In genomic region chr19:46849610-46850009, GRCh38 we compare ENCODE assay signal across 8 cellular contexts. TPM values are rescaled to one million over a fixed set of nuclear protein-coding genes. Genes with fewer than 3 reads are reported as not detected.
A peak's percentile ranks its signal among the peaks of the same experiment; 100 is the strongest.
DNase-seq lines count a peak whose midpoint lies in the region; ATAC-seq, FAIRE-seq and TF ChIP-seq lines count a peak whose summit lies in the region.

No MANE protein-coding gene starts in this region.

- WGBS in HepG2 (ENCODE audit: low lambda C conversion rate): 34% methylated on average over 5 of the region's 5 CpGs
- 25 to 28% methylated on average over 5 of the region's 5 CpGs for WGBS in tibial nerve, 2 donors

- POLR2A ChIA-PET in HepG2 (lab: Yijun Ruan, JAX): interaction anchor here (1.4 kb wide), 1 partner anchor 41 kb away, joined by 3 read pairs; no protein-coding TSS in a partner anchor

- H3K27me3 ChIP-seq in adipocyte (replicated peaks; ENCODE audit: control insufficient read depth, insufficient read depth, low read length): no peaks in the 10 kb centered on the region
- H3K27me3 ChIP-seq in HepG2 (ENCODE audit: control insufficient read depth in 1 of 2, insufficient read depth in 2 of 2, low read length in 2 of 2): no peaks in the 10 kb centered on the region; a peak in 1 of 5 replicates
- H3K27me3 ChIP-seq in tibial nerve: no peaks in the 10 kb centered on the region

- peaks cover 13% of the 10 kb centered on the region for H3K79me2 ChIP-seq in HepG2 (ENCODE audit: insufficient read depth, low read length)

- peak overlapping the region; percentile 95 for H3K4me3 ChIP-seq in adipocyte (ENCODE audit: low read length)
- H3K4me3 ChIP-seq in HepG2 (replicated peaks in 1 of 3; ENCODE audit: insufficient read depth in 1 of 3, low read depth in 2 of 3, low read length in 3 of 3): peak overlapping the region; percentile 73 to 88 (median 85)
- H3K4me3 ChIP-seq in tibial nerve: peak overlapping the region; percentile 68 to 98 (median 78)

- no peak for ATAC-seq in activated T-cell treated with anti-CD3 and anti-CD28 coated beads, Interleukin-2, amount 50 U/mL, for 72 hours (replicated peaks in 1 of 2)
- no peak for ATAC-seq in HepG2
- ATAC-seq in HG02623 (IDR thresholded peaks at IDR 0.05; ENCODE audit: unreplicated experiment): no peak

- H3K27me3 Mint-ChIP-seq in activated T-cell treated with anti-CD3 and anti-CD28 coated beads, Interleukin-2, amount 50 U/mL, for 72 hours (ENCODE audit: low read depth): no peaks in the 10 kb centered on the region

- H3K4me3 Mint-ChIP-seq in activated T-cell treated with anti-CD3 and anti-CD28 coated beads, Interleukin-2, amount 50 U/mL, for 72 hours: peak overlapping the region; percentile 85 to 92

- BruUV-seq in HepG2 (replicated peaks; lab: Mats Ljungman, UMichigan): no TSS peak

- H3K9ac ChIP-seq in adipocyte (ENCODE audit: low read length): peak overlapping the region; percentile 95
- H3K9ac ChIP-seq in HepG2 (ENCODE audit: insufficient read depth, low read depth, low read length): peak overlapping the region; percentile 86

- intact Hi-C loops in HepG2 (cut with micrococcal nuclease; ENCODE audit: unreplicated experiment): no loop called here

- DNase-seq in activated T-cell treated with anti-CD3 and anti-CD28 coated beads, Interleukin-2, amount 50 U/mL, for 72 hours: no peak
- no peak for DNase-seq in activated T-cell treated with anti-CD3 and anti-CD28 coated beads, Interleukin-2, amount 50 U/mL, for 1 hour
- peak; percentile 46 for DNase-seq in adipocyte (ENCODE audit: low read depth)
- no peak for DNase-seq in HepG2 (ENCODE audit: low spot score)
- DNase-seq in tibial nerve (ENCODE audit: low spot score in 2 of 2): no peak
- no peak for DNase-seq in Kasumi-1 (lab: John Stamatoyannopoulos, UW)
- DNase-seq in activated gamma-delta T cell (lab: John Stamatoyannopoulos, UW): no peak

- H3K4me1 ChIP-seq in adipocyte (ENCODE audit: control insufficient read depth, insufficient read depth, low read length): peaks cover 8% of the 10 kb centered on the region
- peaks cover 48% of the 10 kb centered on the region for H3K4me1 ChIP-seq in HepG2 (ENCODE audit: insufficient read depth, low read length)
- peaks cover 0 to 29% (median 11%) of the 10 kb centered on the region in 4 donors for H3K4me1 ChIP-seq in tibial nerve

- peak overlapping the region; percentile 41 for H3K27ac Mint-ChIP-seq in activated T-cell treated with anti-CD3 and anti-CD28 coated beads, Interleukin-2, amount 50 U/mL, for 72 hours

- in situ Hi-C loops in HepG2 (cut with HindIII; ENCODE audit: extremely low pct_ligation_motif_present, low pct_unique_long_range_greater_than_20kb): no loop called here

- TF ChIP-seq POLR2A in HepG2 (IDR thresholded peaks at IDR 0.05; ENCODE audit: insufficient read depth in 1 of 2, low read depth in 2 of 2, low read length in 2 of 2) (no peak), tibial nerve (IDR thresholded peaks at IDR 0.05) (no peak)

- peaks cover 22% of the 10 kb centered on the region for H3K4me1 Mint-ChIP-seq in activated T-cell treated with anti-CD3 and anti-CD28 coated beads, Interleukin-2, amount 50 U/mL, for 72 hours (ENCODE audit: low read depth)

- H3K36me3 ChIP-seq in adipocyte (ENCODE audit: control insufficient read depth, insufficient read depth, low read length, severe bottlenecking) (peaks cover 16% of the 10 kb centered on the region), HepG2 (replicated peaks in 1 of 2; ENCODE audit: control insufficient read depth in 1 of 2, insufficient read depth in 2 of 2, low read length in 2 of 2) (peaks cover 0 to 9% of the 10 kb centered on the region in 2 experiments; a peak in 2 of 5 replicates), tibial nerve (peaks cover 0 to 23% (median 0%) of the 10 kb centered on the region in 3 donors)

- H3K9me3 Mint-ChIP-seq in activated T-cell treated with anti-CD3 and anti-CD28 coated beads, Interleukin-2, amount 50 U/mL, for 72 hours: no peaks in the 10 kb centered on the region

- H3K36me3 Mint-ChIP-seq in activated T-cell treated with anti-CD3 and anti-CD28 coated beads, Interleukin-2, amount 50 U/mL, for 72 hours (ENCODE audit: insufficient read depth in 2 of 2): peaks cover 0 to 3% of the 10 kb centered on the region in 2 donors

- H3K4me2 ChIP-seq in HepG2 (ENCODE audit: low read depth, low read length): peak overlapping the region; percentile 96

- FAIRE-seq in HepG2 (lab: Jason Lieb, UNC): no peak

- no peaks in the 10 kb centered on the region for H4K20me1 ChIP-seq in HepG2 (ENCODE audit: insufficient read depth, low read length)

- no peak for TF ChIP-seq RAD21 in HepG2 (CRISPR knock-in tag; IDR thresholded peaks at IDR 0.05)

- H2AFZ ChIP-seq in HepG2 (ENCODE audit: low read length): no peak overlapping the region

- TF ChIP-seq EP300 in HepG2 (IDR thresholded peaks at IDR 0.05; ENCODE audit: low read depth in 2 of 2, low read length in 2 of 2): no peak
- no peak for TF ChIP-seq EP300 in HepG2 (CRISPR knock-in tag; IDR thresholded peaks at IDR 0.05; ENCODE audit: borderline replicate concordance)
- TF ChIP-seq EP300 in tibial nerve (IDR thresholded peaks at IDR 0.05): no peak

- peak overlapping the region; percentile 81 for H3K27ac ChIP-seq in HepG2 (ENCODE audit: extremely low read length, insufficient read depth, low read length)
- H3K27ac ChIP-seq in tibial nerve: peak overlapping the region in 3 of 4 donors; percentile 80 to 93 (median 90)

- H3K9me3 ChIP-seq in adipocyte (ENCODE audit: control insufficient read depth, low read length) (no peaks in the 10 kb centered on the region), HepG2 (ENCODE audit: low read length) (no peaks in the 10 kb centered on the region), tibial nerve (no peaks in the 10 kb centered on the region)

- CTCF ChIA-PET in HepG2 (lab: Yijun Ruan, JAX; ENCODE audit: low intra/inter-chr PET ratio, low total read pairs): no interaction called here

- no peak for TF ChIP-seq CTCF in HepG2 (CRISPR knock-in tag; IDR thresholded peaks at IDR 0.05)
- no peak for TF ChIP-seq CTCF in tibial nerve (IDR thresholded peaks at IDR 0.05)

TF ChIP-seq in HepG2, 621 proteins besides CTCF, POLR2A, EP300 and RAD21 (continues in another document):
- TF ChIP-seq DMAP1 (CRISPR knock-in tag; IDR thresholded peaks at IDR 0.05): no peak

RNA-seq across cellular contexts. Expression of gene AP2S1, which starts 1.0 kb away (rescaled TPM):
- total RNA-seq in activated T-cell treated with anti-CD3 and anti-CD28 coated beads, Interleukin-2, amount 50 U/mL, for 72 hours: 10 to 100 TPM; 61.7 to 64.3 TPM
- total RNA-seq in HepG2 (2016; rRNA removed; fragmentation: Illumina TruSeq; extraction: Trizol) (86.1 and 94.9 TPM in 2 replicates), tibial nerve (100 to 1,000 TPM in 1 of 4 donors, 10 to 100 TPM in 3; 32.1 to 108 (median 64.6) TPM)
- 77.4 and 107 TPM in 2 replicates for total RNA-seq in HepG2 (2016; cell fraction: cytosol; rRNA removed; fragmentation: Illumina TruSeq; extraction: Trizol; ENCODE audit: low read depth)
- 86.7 and 87.8 TPM in 2 replicates for total RNA-seq in HepG2 (2016; cell fraction: insoluble cytoplasmic fraction; rRNA removed; fragmentation: Illumina TruSeq; extraction: Trizol)
- total RNA-seq in HepG2 (2016; cell fraction: membrane; rRNA removed; fragmentation: Illumina TruSeq; extraction: Trizol): 72.8 and 102 TPM in 2 replicates
- total RNA-seq in HepG2 (2016; cell fraction: nucleus; rRNA removed; fragmentation: Illumina TruSeq; extraction: Trizol): 32.5 and 36.8 TPM in 2 replicates
- 45.2 and 45.3 TPM in 2 replicates for polyA plus RNA-seq in HepG2 (2011; rRNA removed)
- polyA plus RNA-seq in HepG2 (2011; cell fraction: cytosol; rRNA removed): 60.1 and 80.0 TPM in 2 replicates
- 24.9 and 30.3 TPM in 2 replicates for polyA plus RNA-seq in HepG2 (2011; cell fraction: nucleus; rRNA removed)
- polyA plus RNA-seq in HepG2 (2012): 32.6 and 51.2 TPM in 2 replicates
- polyA plus RNA-seq in HepG2 (2016; cell fraction: cytosol; fragmentation: Illumina TruSeq; extraction: Trizol; ENCODE audit: low read depth): 104 and 131 TPM in 2 replicates
- 99.5 and 113 TPM in 2 replicates for polyA plus RNA-seq in HepG2 (2016; cell fraction: insoluble cytoplasmic fraction; fragmentation: Illumina TruSeq; extraction: Trizol; ENCODE audit: low read depth)
- 79.5 and 101 TPM in 2 replicates for polyA plus RNA-seq in HepG2 (2016; cell fraction: membrane; fragmentation: Illumina TruSeq; extraction: Trizol; ENCODE audit: low read depth)
- polyA plus RNA-seq in HepG2 (2016; cell fraction: nucleus; fragmentation: Illumina TruSeq; extraction: Trizol; ENCODE audit: insufficient read depth, low read depth): 58.8 and 65.6 TPM in 2 replicates
- 39.3 and 98.7 TPM in 2 replicates for polyA minus RNA-seq in HepG2 (2011; rRNA and poly(A)+ RNA removed; ENCODE audit: low replicate concordance)
- 20.1 and 31.3 TPM in 2 replicates for polyA minus RNA-seq in HepG2 (2011; cell fraction: cytosol; rRNA and poly(A)+ RNA removed)
- 8.5 and 11.1 TPM in 2 replicates for polyA minus RNA-seq in HepG2 (2011; cell fraction: nucleus; rRNA and poly(A)+ RNA removed)

RNA-seq across cellular contexts. Expression of gene ARHGAP35, which starts 11.2 kb away (rescaled TPM):
- 10 to 100 TPM; 22.7 to 30.0 TPM for total RNA-seq in activated T-cell treated with anti-CD3 and anti-CD28 coated beads, Interleukin-2, amount 50 U/mL, for 72 hours
- total RNA-seq in HepG2 (2016; rRNA removed; fragmentation: Illumina TruSeq; extraction: Trizol) (30.1 and 39.9 TPM in 2 replicates), tibial nerve (10 to 100 TPM; 43.3 to 50.3 (median 48.6) TPM)
- 7.4 and 8.7 TPM in 2 replicates for total RNA-seq in HepG2 (2016; cell fraction: cytosol; rRNA removed; fragmentation: Illumina TruSeq; extraction: Trizol; ENCODE audit: low read depth)
- 30.9 and 34.3 TPM in 2 replicates for total RNA-seq in HepG2 (2016; cell fraction: insoluble cytoplasmic fraction; rRNA removed; fragmentation: Illumina TruSeq; extraction: Trizol)
- 22.3 and 27.4 TPM in 2 replicates for total RNA-seq in HepG2 (2016; cell fraction: membrane; rRNA removed; fragmentation: Illumina TruSeq; extraction: Trizol)
- total RNA-seq in HepG2 (2016; cell fraction: nucleus; rRNA removed; fragmentation: Illumina TruSeq; extraction: Trizol): 30.0 and 36.8 TPM in 2 replicates
- polyA plus RNA-seq in HepG2 (2011; rRNA removed): 28.3 and 30.2 TPM in 2 replicates
- 19.6 and 22.6 TPM in 2 replicates for polyA plus RNA-seq in HepG2 (2011; cell fraction: cytosol; rRNA removed)
- polyA plus RNA-seq in HepG2 (2011; cell fraction: nucleus; rRNA removed): 21.7 and 24.1 TPM in 2 replicates
- 33.6 and 34.8 TPM in 2 replicates for polyA plus RNA-seq in HepG2 (2012)
- 1.4 and 1.7 TPM in 2 replicates for polyA plus RNA-seq in HepG2 (2016; cell fraction: cytosol; fragmentation: Illumina TruSeq; extraction: Trizol; ENCODE audit: low read depth)
- 17.7 and 24.1 TPM in 2 replicates for polyA plus RNA-seq in HepG2 (2016; cell fraction: insoluble cytoplasmic fraction; fragmentation: Illumina TruSeq; extraction: Trizol; ENCODE audit: low read depth)
- 3.9 and 5.5 TPM in 2 replicates for polyA plus RNA-seq in HepG2 (2016; cell fraction: membrane; fragmentation: Illumina TruSeq; extraction: Trizol; ENCODE audit: low read depth)
- 28.8 and 32.3 TPM in 2 replicates for polyA plus RNA-seq in HepG2 (2016; cell fraction: nucleus; fragmentation: Illumina TruSeq; extraction: Trizol; ENCODE audit: insufficient read depth, low read depth)
- polyA minus RNA-seq in HepG2 (2011; rRNA and poly(A)+ RNA removed; ENCODE audit: low replicate concordance): 33.9 and 80.3 TPM in 2 replicates
- 28.8 and 37.8 TPM in 2 replicates for polyA minus RNA-seq in HepG2 (2011; cell fraction: cytosol; rRNA and poly(A)+ RNA removed)
- polyA minus RNA-seq in HepG2 (2011; cell fraction: nucleus; rRNA and poly(A)+ RNA removed): 41.6 and 55.4 TPM in 2 replicates
